In genomic region chr16:12171206-12171605, GRCh38 we compare ENCODE assay signal across 2 cellular contexts.
TF ChIP-seq lines count a peak whose summit lies in the region.

No MANE protein-coding gene starts in this region.

TF ChIP-seq in HepG2, 621 proteins besides CTCF, POLR2A, EP300 and RAD21 (continued from another document):
- TF ChIP-seq BATF2 (CRISPR knock-in tag; IDR thresholded peaks at IDR 0.05) = no peak
TF ChIP-seq in HepG2: peak in this region for 1.

TF ChIP-seq in WTC11, 78 proteins besides CTCF, POLR2A, EP300 and RAD21 (continued from another document):
- TF ChIP-seq ZNF317 (CRISPR knock-in tag; IDR thresholded peaks at IDR 0.05; ENCODE audit: borderline replicate concordance, low read depth) (no peak), ZNF532 (CRISPR knock-in tag; IDR thresholded peaks at IDR 0.05; ENCODE audit: borderline replicate concordance) (no peak), NR3C1 (CRISPR knock-in tag; conservative IDR thresholded peaks at IDR 0.05; ENCODE audit: low read depth) (no peak), SOX15 (CRISPR knock-in tag; IDR thresholded peaks at IDR 0.05) (no peak), RORB (CRISPR knock-in tag; IDR thresholded peaks at IDR 0.05) (no peak), ZNF232 (CRISPR knock-in tag; IDR thresholded peaks at IDR 0.05) (no peak), ZNF263 (CRISPR knock-in tag; IDR thresholded peaks at IDR 0.05; ENCODE audit: low read depth) (no peak), KAT7 (CRISPR knock-in tag; IDR thresholded peaks at IDR 0.05; ENCODE audit: borderline replicate concordance) (no peak), ZMAT4 (CRISPR knock-in tag; IDR thresholded peaks at IDR 0.05) (no peak), PRDM15 (CRISPR knock-in tag; IDR thresholded peaks at IDR 0.05) (no peak), GRHL2 (CRISPR knock-in tag; IDR thresholded peaks at IDR 0.05; ENCODE audit: insufficient replicate concordance, severe bottlenecking) (no peak), HMGA2 (CRISPR knock-in tag; IDR thresholded peaks at IDR 0.05) (no peak)
- TF ChIP-seq, protein P1, sequence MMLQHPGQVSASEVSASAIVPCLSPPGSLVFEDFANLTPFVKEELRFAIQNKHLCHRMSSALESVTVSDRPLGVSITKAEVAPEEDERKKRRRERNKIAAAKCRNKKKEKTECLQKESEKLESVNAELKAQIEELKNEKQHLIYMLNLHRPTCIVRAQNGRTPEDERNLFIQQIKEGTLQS (CRISPR knock-in tag; conservative IDR thresholded peaks at IDR 0.05) = no peak
TF ChIP-seq in WTC11: peak in this region for 0.
